18 cellular contexts compared by ENCODE assay signal in genomic region chr16:89450537-89450936, GRCh38. TPM values are rescaled to one million over a fixed set of nuclear protein-coding genes. Genes with fewer than 3 reads are reported as not detected.
DNase-seq lines count a peak whose midpoint lies in the region; ATAC-seq and TF ChIP-seq lines count a peak whose summit lies in the region.
"Had no signal": no experiment of that assay in that cellular context is flagged by ENCODE, and none has a peak within 500 bp of the region (broad histone marks: within the 10 kb centered on the region; RNA-seq: fewer than 3 reads in every experiment).

No MANE protein-coding gene starts in this region.

- no peaks in the 10 kb centered on the region for H3K9me3 Mint-ChIP-seq in CD8-positive, alpha-beta T cell
- no peaks in the 10 kb centered on the region for H3K9me3 Mint-ChIP-seq in activated T-helper 17 cell treated with anti-CD3 and anti-CD28 coated beads, Interleukin-2, amount 50 U/mL, for 72 hours
- no peaks in the 10 kb centered on the region for H3K9me3 Mint-ChIP-seq in naive thymus-derived CD4-positive, alpha-beta T cell
- H3K9me3 Mint-ChIP-seq: neural crest cell had no signal

- DNase-seq in CD8-positive, alpha-beta T cell, result no peak
- no peak for DNase-seq in naive thymus-derived CD4-positive, alpha-beta T cell
- DNase-seq in NCI-H226 (no peak), activated gamma-delta T cell treated with Interleukin-2 at 50 U/mL for 16 hours (no peak)
- DNase-seq: amygdala; dorsolateral prefrontal cortex; midbrain; NCI-H187; NCI-H2227 treated with DMSO at 0.1 percent for 48 hours; stimulated activated CD4-positive, alpha-beta T cell treated with anti-CD3 and anti-CD28 coated beads, Interleukin-12 subunit alpha, Interleukin-12 subunit beta, amount 100 ng/mL, for 4 hours; T-helper 17 cell had no signal

- peak overlapping the region; percentile 37 for H3K27ac Mint-ChIP-seq in CD8-positive, alpha-beta T cell
- peak overlapping the region; percentile 9 for H3K27ac Mint-ChIP-seq in activated T-helper 17 cell treated with anti-CD3 and anti-CD28 coated beads, Interleukin-2, amount 50 U/mL, for 72 hours
- peak overlapping the region in 5 of 9 donors; percentile 33 to 82 (median 54) for H3K27ac Mint-ChIP-seq in naive thymus-derived CD4-positive, alpha-beta T cell
- H3K27ac Mint-ChIP-seq: T-helper 17 cell had no signal

- H3K36me3 ChIP-seq in ACC112 (ENCODE audit: insufficient read depth, low read length), result peaks cover 1% of the 10 kb centered on the region; the same call in 1 of the 2 replicates
- no peaks in the 10 kb centered on the region for H3K36me3 ChIP-seq in CD8-positive, alpha-beta T cell (ENCODE audit: insufficient read depth, low read length)
- H3K36me3 ChIP-seq in naive thymus-derived CD4-positive, alpha-beta T cell (ENCODE audit: control insufficient read depth in 2 of 3, insufficient read depth in 3 of 3, low read length in 3 of 3), result no peaks in the 10 kb centered on the region
- H3K36me3 ChIP-seq: SJSA1 had no signal

- no peak for TF ChIP-seq CTCF in CD8-positive, alpha-beta T cell (IDR thresholded peaks at IDR 0.05)

- intact Hi-C loops in CD8-positive, alpha-beta T cell (cut with DNase I, micrococcal nuclease), result no loop called here
- intact Hi-C loops in naive thymus-derived CD4-positive, alpha-beta T cell (cut with micrococcal nuclease), result no loop called here

- ATAC-seq in CD8-positive, alpha-beta T cell, result no peak
- ATAC-seq in activated T-helper 17 cell treated with anti-CD3 and anti-CD28 coated beads, Interleukin-2, amount 50 U/mL, for 72 hours (replicated peaks), result no peak
- ATAC-seq in naive thymus-derived CD4-positive, alpha-beta T cell, result no peak
- ATAC-seq in GM21723 (IDR thresholded peaks at IDR 0.05; ENCODE audit: unreplicated experiment), result no peak
- ATAC-seq: left lobe of liver, Panc1 had no signal

- peaks cover 31% of the 10 kb centered on the region for H3K4me1 ChIP-seq in ACC112 (ENCODE audit: control insufficient read depth, insufficient read depth, low read length, unreplicated experiment)
- peaks cover 96% of the 10 kb centered on the region for H3K4me1 ChIP-seq in CD8-positive, alpha-beta T cell (ENCODE audit: insufficient read depth, low read length)
- H3K4me1 ChIP-seq in naive thymus-derived CD4-positive, alpha-beta T cell (ENCODE audit: control insufficient read depth in 2 of 2, insufficient read depth in 2 of 2, low read length in 2 of 2), result peaks cover 84 to 91% of the 10 kb centered on the region in 2 donors

- peak overlapping the region; percentile 17; the same call in 1 of the 2 replicates for H3K27ac ChIP-seq in ACC112 (ENCODE audit: low read depth, low read length)
- no peak overlapping the region for H3K27ac ChIP-seq in CD8-positive, alpha-beta T cell (ENCODE audit: low read depth, low read length)
- no peak overlapping the region for H3K27ac ChIP-seq in naive thymus-derived CD4-positive, alpha-beta T cell (ENCODE audit: low read depth, low read length)
- H3K27ac ChIP-seq: dorsolateral prefrontal cortex, SJSA1 had no signal

- H3K27me3 ChIP-seq in ACC112 (ENCODE audit: insufficient read depth, low read length), result no peaks in the 10 kb centered on the region
- no peaks in the 10 kb centered on the region for H3K27me3 ChIP-seq in CD8-positive, alpha-beta T cell (ENCODE audit: insufficient read depth, low read length)
- H3K27me3 ChIP-seq in naive thymus-derived CD4-positive, alpha-beta T cell (ENCODE audit: control insufficient read depth in 2 of 2, insufficient read depth in 2 of 2, low read length in 2 of 2), result no peaks in the 10 kb centered on the region
- H3K27me3 ChIP-seq: dorsolateral prefrontal cortex, SJSA1 had no signal

- peaks cover 86% of the 10 kb centered on the region for H3K4me1 Mint-ChIP-seq in CD8-positive, alpha-beta T cell (ENCODE audit: low read depth)
- peaks cover 58% of the 10 kb centered on the region for H3K4me1 Mint-ChIP-seq in activated T-helper 17 cell treated with anti-CD3 and anti-CD28 coated beads, Interleukin-2, amount 50 U/mL, for 72 hours
- peaks cover 6 to 94% (median 72%) of the 10 kb centered on the region in 7 donors for H3K4me1 Mint-ChIP-seq in naive thymus-derived CD4-positive, alpha-beta T cell

- H3K4me3 ChIP-seq in ACC112 (ENCODE audit: low read depth, low read length), result no peak overlapping the region
- H3K4me3 ChIP-seq in CD8-positive, alpha-beta T cell (ENCODE audit: low read depth, low read length), result no peak overlapping the region
- no peak overlapping the region for H3K4me3 ChIP-seq in naive thymus-derived CD4-positive, alpha-beta T cell (ENCODE audit: low read length)
- H3K4me3 ChIP-seq: dorsolateral prefrontal cortex, SJSA1 had no signal

- H3K36me3 Mint-ChIP-seq in CD8-positive, alpha-beta T cell, result peaks cover 2% of the 10 kb centered on the region
- peaks cover 5% of the 10 kb centered on the region for H3K36me3 Mint-ChIP-seq in activated T-helper 17 cell treated with anti-CD3 and anti-CD28 coated beads, Interleukin-2, amount 50 U/mL, for 72 hours (ENCODE audit: low read depth)
- H3K36me3 Mint-ChIP-seq in naive thymus-derived CD4-positive, alpha-beta T cell, result no peaks in the 10 kb centered on the region

- H3K27me3 Mint-ChIP-seq in CD8-positive, alpha-beta T cell (ENCODE audit: low read depth), result no peaks in the 10 kb centered on the region
- H3K27me3 Mint-ChIP-seq in activated T-helper 17 cell treated with anti-CD3 and anti-CD28 coated beads, Interleukin-2, amount 50 U/mL, for 72 hours, result no peaks in the 10 kb centered on the region
- H3K27me3 Mint-ChIP-seq in naive thymus-derived CD4-positive, alpha-beta T cell, result no peaks in the 10 kb centered on the region
- H3K27me3 Mint-ChIP-seq: T-helper 17 cell had no signal

- POLR2A ChIA-PET in CD8-positive, alpha-beta T cell (lab: Charles Lee), result interaction anchor here (1.2 kb wide), 1 partner anchor 39 kb away, joined by 5 read pairs; no protein-coding TSS in a partner anchor
- POLR2A ChIA-PET in naive thymus-derived CD4-positive, alpha-beta T cell (lab: Charles Lee), result interaction anchor here (0.8 to 1.5 kb wide), 3 partner anchors 21 to 84 kb away, joined by 3 read pairs; no protein-coding TSS in a partner anchor

- no peak overlapping the region for H3K4me3 Mint-ChIP-seq in CD8-positive, alpha-beta T cell
- H3K4me3 Mint-ChIP-seq in activated T-helper 17 cell treated with anti-CD3 and anti-CD28 coated beads, Interleukin-2, amount 50 U/mL, for 72 hours, result peak overlapping the region; percentile 14
- peak overlapping the region in 7 of 10 donors; percentile 49 to 84 (median 70) for H3K4me3 Mint-ChIP-seq in naive thymus-derived CD4-positive, alpha-beta T cell
- H3K4me3 Mint-ChIP-seq: neural crest cell, T-helper 17 cell had no signal

- CTCF ChIA-PET in CD8-positive, alpha-beta T cell (lab: Charles Lee), result interaction anchor here (1.3 kb wide), 1 partner anchor 15 kb away, joined by 4 read pairs; no protein-coding TSS in a partner anchor
- CTCF ChIA-PET in naive thymus-derived CD4-positive, alpha-beta T cell (lab: Charles Lee), result no interaction called here

- no peak overlapping the region for H2AFZ ChIP-seq in ACC112 (ENCODE audit: low read length, unreplicated experiment)

- no peaks in the 10 kb centered on the region for H3K9me3 ChIP-seq in CD8-positive, alpha-beta T cell (ENCODE audit: low read length)
- no peaks in the 10 kb centered on the region for H3K9me3 ChIP-seq in naive thymus-derived CD4-positive, alpha-beta T cell (ENCODE audit: control insufficient read depth in 2 of 3, low read length in 3 of 3)
- H3K9me3 ChIP-seq: SJSA1 had no signal

- H3K79me2 ChIP-seq in ACC112 (ENCODE audit: control insufficient read depth, insufficient read depth, low read length, unreplicated experiment), result peaks cover 96% of the 10 kb centered on the region

RNA-seq across cellular contexts. Expression of gene ANKRD11, which starts 39.8 kb away (rescaled TPM):
- total RNA-seq in CD8-positive, alpha-beta T cell, result 100 to 1,000 TPM; 257 to 260 TPM
- 100 to 1,000 TPM; 166 to 178 TPM for total RNA-seq in activated T-helper 17 cell treated with anti-CD3 and anti-CD28 coated beads, Interleukin-2, amount 50 U/mL, for 72 hours
- total RNA-seq in naive thymus-derived CD4-positive, alpha-beta T cell, result 100 to 1,000 TPM; 178 to 254 (median 240) TPM
- 10 to 100 TPM in 1 of 2 donors, 1 to 10 TPM in 1; 8.7 to 28.4 TPM for polyA plus RNA-seq in naive thymus-derived CD4-positive, alpha-beta T cell

RNA-seq across cellular contexts. Expression of gene SPG7, which starts 57.7 kb away (rescaled TPM):
- 100 to 1,000 TPM; 159 to 180 TPM for total RNA-seq in CD8-positive, alpha-beta T cell
- 100 to 1,000 TPM; 115 to 135 TPM for total RNA-seq in activated T-helper 17 cell treated with anti-CD3 and anti-CD28 coated beads, Interleukin-2, amount 50 U/mL, for 72 hours
- 100 to 1,000 TPM; 129 to 181 (median 170) TPM for total RNA-seq in naive thymus-derived CD4-positive, alpha-beta T cell
- 10 to 100 TPM; 48.6 to 56.6 TPM for polyA plus RNA-seq in naive thymus-derived CD4-positive, alpha-beta T cell
